12 cellular contexts compared by ENCODE assay signal in the genomic region with DNA sequence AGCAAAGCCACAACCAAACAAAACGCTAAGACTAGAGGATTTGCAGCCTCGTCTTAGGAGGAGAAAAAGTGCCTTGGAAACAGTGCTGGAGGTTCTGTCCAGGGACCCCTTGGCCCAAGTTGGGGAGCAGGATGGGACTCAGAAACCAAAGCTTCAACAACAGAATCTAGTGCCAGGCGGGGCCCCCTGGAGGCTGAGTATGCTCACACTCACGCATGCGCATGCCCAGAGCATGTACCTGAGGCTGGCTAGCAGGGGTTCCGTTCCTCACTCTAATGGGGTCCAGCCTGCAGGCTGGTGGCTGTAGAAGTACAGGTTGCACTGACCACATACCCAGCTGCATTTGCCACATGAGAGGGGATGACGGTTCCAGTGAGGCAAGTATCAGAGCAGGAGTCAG.
DNase-seq lines count a peak whose midpoint lies in the region; ATAC-seq and TF ChIP-seq lines count a peak whose summit lies in the region.
"Had no signal": no experiment of that assay in that cellular context is flagged by ENCODE, and none has a peak within 500 bp of the region (broad histone marks: within the 10 kb centered on the region; RNA-seq: fewer than 3 reads in every experiment).

No MANE protein-coding gene starts in this region.

- H3K4me3 Mint-ChIP-seq in endodermal cell (no peak overlapping the region), type B pancreatic cell (no peak overlapping the region)
- no peak overlapping the region for H3K4me3 Mint-ChIP-seq in activated CD4-positive, alpha-beta T cell treated with anti-CD3 and anti-CD28 coated beads, Interleukin-2, amount 10 ng/mL, durations not matched to agents 24 days and 14 days
- H3K4me3 Mint-ChIP-seq: naive thymus-derived CD8-positive, alpha-beta T cell had no signal

- H3K9me3 Mint-ChIP-seq in endodermal cell (no peaks in the 10 kb centered on the region), type B pancreatic cell (no peaks in the 10 kb centered on the region)
- H3K9me3 Mint-ChIP-seq in activated CD4-positive, alpha-beta T cell treated with anti-CD3 and anti-CD28 coated beads, Interleukin-2, amount 10 ng/mL, durations not matched to agents 24 days and 14 days, result no peaks in the 10 kb centered on the region

- no peaks in the 10 kb centered on the region for H3K79me2 ChIP-seq in SK-N-SH (ENCODE audit: insufficient read depth)

- peak; percentile 39 for TF ChIP-seq RAD21 in SK-N-SH (IDR thresholded peaks at IDR 0.05; ENCODE audit: low read length)

- H3K36me3 ChIP-seq in SK-N-SH (replicated peaks in 1 of 2; ENCODE audit: control insufficient read depth in 1 of 2, insufficient read depth in 2 of 2, low read length in 1 of 2) (no peaks in the 10 kb centered on the region), endodermal cell (ENCODE audit: control insufficient read depth, insufficient read depth, low read length) (no peaks in the 10 kb centered on the region)

- H3K4me1 ChIP-seq in SK-N-SH (ENCODE audit: control insufficient read depth in 1 of 2, insufficient read depth in 2 of 2, low read depth in 1 of 2, low read length in 1 of 2) (peaks cover 0 to 22% of the 10 kb centered on the region in 2 experiments; a peak in 1 of 4 replicates), endodermal cell (ENCODE audit: control insufficient read depth, insufficient read depth, low read length) (peaks cover 24% of the 10 kb centered on the region)

- no peaks in the 10 kb centered on the region for H3F3A ChIP-seq in SK-N-SH (replicated peaks; ENCODE audit: insufficient read depth)

- POLR2A ChIA-PET in SK-N-SH (lab: Yijun Ruan, JAX), result no interaction called here

- no peaks in the 10 kb centered on the region for H4K20me1 ChIP-seq in SK-N-SH (ENCODE audit: insufficient read depth)

- CTCF ChIA-PET in SK-N-SH (lab: Yijun Ruan, JAX), result interaction anchor here (0.9 to 2.1 kb wide), 9 partner anchors 9 to 746 kb away, joined by 3 to 6 read pairs (median 4); no protein-coding TSS in a partner anchor

- DNase-seq in SK-N-SH (peak; percentile 37), NCI-H1092 (lab: John Stamatoyannopoulos, UW) (peak; percentile 34), endodermal cell (peak; percentile 87), type B pancreatic cell (ENCODE audit: extremely low spot score, unreplicated experiment) (no peak), NCI-H524 treated with DMSO at 0.1 percent for 48 hours (lab: John Stamatoyannopoulos, UW) (no peak)
- no peak for DNase-seq in activated CD4-positive, alpha-beta T cell treated with anti-CD3 and anti-CD28 coated beads, Interleukin-2, amount 10 ng/mL, durations not matched to agents 24 days and 14 days
- DNase-seq: activated T-cell treated with anti-CD3 and anti-CD28 coated beads for 4 hours; EL; Kasumi-1; naive thymus-derived CD8-positive, alpha-beta T cell had no signal

- 51% methylated on average over 3 of the region's 7 CpGs for WGBS in SK-N-SH (ENCODE audit: low lambda C conversion rate)
- WGBS in endodermal cell (ENCODE audit: insufficient coverage in 1 of 2, insufficient read length in 1 of 2), 2 experiments, result 81 to 84% methylated on average over 6 to 7 of the region's 7 CpGs

- H3K4me3 ChIP-seq in SK-N-SH (ENCODE audit: low read depth in 2 of 2, low read length in 1 of 2) (no peak overlapping the region), endodermal cell (ENCODE audit: low read length) (no peak overlapping the region)

- ATAC-seq in SK-N-SH treated with all-trans-retinoic acid at 6 μM for 48 hours, result no peak
- ATAC-seq in GM21825 (IDR thresholded peaks at IDR 0.05; ENCODE audit: unreplicated experiment), result no peak
- ATAC-seq: naive thymus-derived CD8-positive, alpha-beta T cell had no signal

- no peaks in the 10 kb centered on the region for H3K9me3 ChIP-seq in SK-N-SH
- no peaks in the 10 kb centered on the region for H3K9me3 ChIP-seq in endodermal cell (ENCODE audit: control insufficient read depth, low read length)

- H3K27ac ChIP-seq in SK-N-SH (ENCODE audit: low read depth in 2 of 2, low read length in 1 of 2), result no peak overlapping the region
- peak overlapping the region; percentile 87 for H3K27ac ChIP-seq in endodermal cell (ENCODE audit: low read depth, low read length)

- H3K27ac Mint-ChIP-seq in endodermal cell, result no peak overlapping the region
- H3K27ac Mint-ChIP-seq in type B pancreatic cell, result no peak overlapping the region
- no peak overlapping the region for H3K27ac Mint-ChIP-seq in activated CD4-positive, alpha-beta T cell treated with anti-CD3 and anti-CD28 coated beads, Interleukin-2, amount 10 ng/mL, durations not matched to agents 24 days and 14 days
- H3K27ac Mint-ChIP-seq: naive thymus-derived CD8-positive, alpha-beta T cell had no signal

- no peak overlapping the region for H3K4me2 ChIP-seq in SK-N-SH

- no peak overlapping the region for H2AFZ ChIP-seq in SK-N-SH (ENCODE audit: low read depth)

- H3K27me3 ChIP-seq in SK-N-SH (ENCODE audit: insufficient read depth) (no peaks in the 10 kb centered on the region), endodermal cell (ENCODE audit: control insufficient read depth, insufficient read depth, low read length, poor library complexity, severe bottlenecking) (no peaks in the 10 kb centered on the region)

- TF ChIP-seq CTCF in SK-N-SH (IDR thresholded peaks at IDR 0.05) (peak; percentile 15; the same call in 1 of the 2 replicates), endodermal cell (conservative IDR thresholded peaks at IDR 0.05) (peak; percentile 73), type B pancreatic cell (conservative IDR thresholded peaks at IDR 0.05) (peak; percentile 64)

- H3K36me3 Mint-ChIP-seq in endodermal cell (ENCODE audit: low read depth) (no peaks in the 10 kb centered on the region), type B pancreatic cell (no peaks in the 10 kb centered on the region)
- H3K36me3 Mint-ChIP-seq in activated CD4-positive, alpha-beta T cell treated with anti-CD3 and anti-CD28 coated beads, Interleukin-2, amount 10 ng/mL, durations not matched to agents 24 days and 14 days (ENCODE audit: low read depth), result no peaks in the 10 kb centered on the region
- H3K36me3 Mint-ChIP-seq: naive thymus-derived CD8-positive, alpha-beta T cell had no signal

- H3K9ac ChIP-seq in SK-N-SH (no peak overlapping the region), endodermal cell (ENCODE audit: extremely low read depth, low read length, poor library complexity, severe bottlenecking) (no peak overlapping the region)

- H3K9me2 ChIP-seq in SK-N-SH, result no peaks in the 10 kb centered on the region

- no peak for TF ChIP-seq EP300 in SK-N-SH (IDR thresholded peaks at IDR 0.05; ENCODE audit: borderline replicate concordance in 1 of 2, low read depth in 1 of 2, low read length in 1 of 2)

- H3K4me1 Mint-ChIP-seq in endodermal cell (peaks cover 31% of the 10 kb centered on the region), type B pancreatic cell (ENCODE audit: unreplicated experiment) (peaks cover 16% of the 10 kb centered on the region)
- H3K4me1 Mint-ChIP-seq in activated CD4-positive, alpha-beta T cell treated with anti-CD3 and anti-CD28 coated beads, Interleukin-2, amount 10 ng/mL, durations not matched to agents 24 days and 14 days, result no peaks in the 10 kb centered on the region
- H3K4me1 Mint-ChIP-seq: naive thymus-derived CD8-positive, alpha-beta T cell had no signal

- no peaks in the 10 kb centered on the region for H3K27me3 Mint-ChIP-seq in endodermal cell (ENCODE audit: insufficient read depth)
- peaks cover 27% of the 10 kb centered on the region for H3K27me3 Mint-ChIP-seq in type B pancreatic cell
- H3K27me3 Mint-ChIP-seq in activated CD4-positive, alpha-beta T cell treated with anti-CD3 and anti-CD28 coated beads, Interleukin-2, amount 10 ng/mL, durations not matched to agents 24 days and 14 days, result no peaks in the 10 kb centered on the region

- intact Hi-C loops in activated CD4-positive, alpha-beta T cell treated with anti-CD3 and anti-CD28 coated beads, Interleukin-2, amount 10 ng/mL, durations not matched to agents 24 days and 14 days (cut with micrococcal nuclease), result no loop called here

TF ChIP-seq in SK-N-SH, 30 proteins besides CTCF, POLR2A, EP300 and RAD21 (continues in another document):
- TF ChIP-seq, protein P1, sequence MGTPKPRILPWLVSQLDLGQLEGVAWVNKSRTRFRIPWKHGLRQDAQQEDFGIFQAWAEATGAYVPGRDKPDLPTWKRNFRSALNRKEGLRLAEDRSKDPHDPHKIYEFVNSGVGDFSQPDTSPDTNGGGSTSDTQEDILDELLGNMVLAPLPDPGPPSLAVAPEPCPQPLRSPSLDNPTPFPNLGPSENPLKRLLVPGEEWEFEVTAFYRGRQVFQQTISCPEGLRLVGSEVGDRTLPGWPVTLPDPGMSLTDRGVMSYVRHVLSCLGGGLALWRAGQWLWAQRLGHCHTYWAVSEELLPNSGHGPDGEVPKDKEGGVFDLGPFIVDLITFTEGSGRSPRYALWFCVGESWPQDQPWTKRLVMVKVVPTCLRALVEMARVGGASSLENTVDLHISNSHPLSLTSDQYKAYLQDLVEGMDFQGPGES (IDR thresholded peaks at IDR 0.05; ENCODE audit: low read depth, low read length), result no peak
- TF ChIP-seq JUND (IDR thresholded peaks at IDR 0.05) (no peak), TAF1 (IDR thresholded peaks at IDR 0.05; ENCODE audit: borderline replicate concordance, low read depth, low read length) (no peak)

TF ChIP-seq in SK-N-SH treated with all-trans-retinoic acid at 6 μM for 48 hours, 23 proteins besides CTCF, POLR2A, EP300 and RAD21 (continues in another document):
- TF ChIP-seq TOX (CRISPR knock-in tag; IDR thresholded peaks at IDR 0.05; ENCODE audit: borderline replicate concordance) (no peak), ZFP30 (CRISPR knock-in tag; IDR thresholded peaks at IDR 0.05) (no peak)
- TF ChIP-seq, protein P2, sequence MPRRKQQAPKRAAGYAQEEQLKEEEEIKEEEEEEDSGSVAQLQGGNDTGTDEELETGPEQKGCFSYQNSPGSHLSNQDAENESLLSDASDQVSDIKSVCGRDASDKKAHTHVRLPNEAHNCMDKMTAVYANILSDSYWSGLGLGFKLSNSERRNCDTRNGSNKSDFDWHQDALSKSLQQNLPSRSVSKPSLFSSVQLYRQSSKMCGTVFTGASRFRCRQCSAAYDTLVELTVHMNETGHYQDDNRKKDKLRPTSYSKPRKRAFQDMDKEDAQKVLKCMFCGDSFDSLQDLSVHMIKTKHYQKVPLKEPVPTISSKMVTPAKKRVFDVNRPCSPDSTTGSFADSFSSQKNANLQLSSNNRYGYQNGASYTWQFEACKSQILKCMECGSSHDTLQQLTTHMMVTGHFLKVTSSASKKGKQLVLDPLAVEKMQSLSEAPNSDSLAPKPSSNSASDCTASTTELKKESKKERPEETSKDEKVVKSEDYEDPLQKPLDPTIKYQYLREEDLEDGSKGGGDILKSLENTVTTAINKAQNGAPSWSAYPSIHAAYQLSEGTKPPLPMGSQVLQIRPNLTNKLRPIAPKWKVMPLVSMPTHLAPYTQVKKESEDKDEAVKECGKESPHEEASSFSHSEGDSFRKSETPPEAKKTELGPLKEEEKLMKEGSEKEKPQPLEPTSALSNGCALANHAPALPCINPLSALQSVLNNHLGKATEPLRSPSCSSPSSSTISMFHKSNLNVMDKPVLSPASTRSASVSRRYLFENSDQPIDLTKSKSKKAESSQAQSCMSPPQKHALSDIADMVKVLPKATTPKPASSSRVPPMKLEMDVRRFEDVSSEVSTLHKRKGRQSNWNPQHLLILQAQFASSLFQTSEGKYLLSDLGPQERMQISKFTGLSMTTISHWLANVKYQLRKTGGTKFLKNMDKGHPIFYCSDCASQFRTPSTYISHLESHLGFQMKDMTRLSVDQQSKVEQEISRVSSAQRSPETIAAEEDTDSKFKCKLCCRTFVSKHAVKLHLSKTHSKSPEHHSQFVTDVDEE (CRISPR knock-in tag; IDR thresholded peaks at IDR 0.05), result no peak

Comparison
In these comparisons a context has a peak if more than half of its experiments do, and no peak if none do; other contexts are left out.
1. DNase-seq: peak in SK-N-SH (single experiment), NCI-H1092 (single experiment) and endodermal cell (single experiment); none in type B pancreatic cell (single experiment), activated CD4-positive, alpha-beta T cell treated with anti-CD3 and anti-CD28 coated beads, Interleukin-2, amount 10 ng/mL, durations not matched to agents 24 days and 14 days (single experiment) and NCI-H524 treated with DMSO at 0.1 percent for 48 hours (single experiment).
2. CTCF ChIP-seq: peak in every context shown above with its lines; median percentile 73 in endodermal cell; 64 in type B pancreatic cell; 15 in SK-N-SH.